ENCODE assay signal across 8 cellular contexts in the genomic region with DNA sequence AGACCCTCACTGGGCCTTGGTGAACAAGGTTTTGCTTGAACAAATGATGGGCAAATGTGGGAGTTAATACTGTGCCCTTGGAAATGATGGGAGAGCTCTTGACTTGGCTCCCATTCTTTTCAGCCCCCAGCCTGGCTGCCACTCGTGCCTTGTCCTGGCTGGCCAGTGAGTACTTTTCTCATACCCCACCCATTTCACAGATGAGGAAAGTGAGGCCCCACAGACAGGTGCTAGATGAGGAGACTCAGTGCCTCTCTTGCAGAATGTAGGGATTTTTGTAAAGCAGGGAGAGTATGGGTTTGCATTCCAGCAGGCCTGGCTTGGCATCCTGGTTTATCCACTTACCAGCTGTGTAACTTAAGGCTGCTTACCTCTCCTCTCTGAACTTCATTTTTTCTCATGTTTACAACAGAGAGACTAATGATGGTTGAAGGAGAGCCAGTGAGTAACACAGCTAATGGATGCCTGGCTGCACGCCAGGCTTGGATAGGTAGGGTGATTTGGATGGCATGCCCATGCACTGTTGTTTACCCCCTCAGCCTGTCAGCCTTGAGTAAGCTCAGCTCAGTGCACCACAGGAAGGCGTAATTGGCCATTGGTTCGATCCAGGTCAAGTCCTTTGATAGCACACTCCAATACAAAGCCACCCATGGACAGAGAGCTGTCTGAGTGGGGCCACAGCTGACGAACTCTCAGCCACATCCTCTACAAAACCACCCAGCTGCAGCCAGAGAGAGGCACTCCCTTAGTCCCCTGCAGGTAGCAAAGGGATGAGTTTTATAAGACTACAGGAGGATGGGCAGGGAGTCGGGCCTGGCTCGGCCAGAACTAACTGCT.
A peak's percentile ranks its signal among the peaks of the same experiment; 100 is the strongest.
DNase-seq lines count a peak whose midpoint lies in the region; ATAC-seq and TF ChIP-seq lines count a peak whose summit lies in the region.

No MANE protein-coding gene starts in this region.

- no peak for TF ChIP-seq CTCF in neural crest cell (conservative IDR thresholded peaks at IDR 0.05)
- TF ChIP-seq CTCF in CD14-positive monocyte (IDR thresholded peaks at IDR 0.05) = no peak

- peak overlapping the region; percentile 72 for H3K27ac Mint-ChIP-seq in neural crest cell (ENCODE audit: unreplicated experiment)
- no peak overlapping the region for H3K27ac Mint-ChIP-seq in CD14-positive monocyte

- ATAC-seq in SK-N-SH treated with all-trans-retinoic acid at 6 μM for 48 hours = peak; percentile 80
- no peak for ATAC-seq in HG03460 (IDR thresholded peaks at IDR 0.05; ENCODE audit: unreplicated experiment)

- H3K27me3 Mint-ChIP-seq in neural crest cell (ENCODE audit: low read depth) = no peaks in the 10 kb centered on the region
- H3K27me3 Mint-ChIP-seq in CD14-positive monocyte (ENCODE audit: low read depth in 3 of 3) = peaks cover 0 to 2% (median 0%) of the 10 kb centered on the region in 3 donors

- H3K9me3 Mint-ChIP-seq in neural crest cell (peaks cover 2% of the 10 kb centered on the region), CD14-positive monocyte (peaks cover 0 to 12% (median 2%) of the 10 kb centered on the region in 7 donors)

- DNase-seq in EH (ENCODE audit: low read depth) (peak; percentile 11), NCI-H187 treated with DMSO at 0.1 percent for 48 hours (lab: John Stamatoyannopoulos, UW) (peak; percentile 79), neural crest cell (ENCODE audit: low read depth, low spot score) (no peak), CD14-positive monocyte (ENCODE audit: low spot score) (no peak), HPDE6-E6E7 (ENCODE audit: extremely low spot score) (no peak)
- DNase-seq in activated CD4-positive, alpha-beta T cell treated with anti-CD3 and anti-CD28 coated beads for 4 hours = no peak

- H3K4me3 Mint-ChIP-seq in neural crest cell = no peak overlapping the region
- H3K4me3 Mint-ChIP-seq in CD14-positive monocyte = no peak overlapping the region

- H3K4me1 Mint-ChIP-seq in neural crest cell (peaks cover 54% of the 10 kb centered on the region), CD14-positive monocyte (no peaks in the 10 kb centered on the region)

- no peaks in the 10 kb centered on the region for H3K36me3 Mint-ChIP-seq in neural crest cell (ENCODE audit: low read depth)
- no peaks in the 10 kb centered on the region for H3K36me3 Mint-ChIP-seq in CD14-positive monocyte

- intact Hi-C loops in CD14-positive monocyte (cut with micrococcal nuclease) = no loop called here

TF ChIP-seq in SK-N-SH treated with all-trans-retinoic acid at 6 μM for 48 hours, 23 proteins besides CTCF, POLR2A, EP300 and RAD21:
- peak; percentile 87 for TF ChIP-seq ISL1 (CRISPR knock-in tag; IDR thresholded peaks at IDR 0.05)
- no peak for TF ChIP-seq PPARA (CRISPR knock-in tag; IDR thresholded peaks at IDR 0.05; ENCODE audit: borderline replicate concordance)
- TF ChIP-seq, protein P1, sequence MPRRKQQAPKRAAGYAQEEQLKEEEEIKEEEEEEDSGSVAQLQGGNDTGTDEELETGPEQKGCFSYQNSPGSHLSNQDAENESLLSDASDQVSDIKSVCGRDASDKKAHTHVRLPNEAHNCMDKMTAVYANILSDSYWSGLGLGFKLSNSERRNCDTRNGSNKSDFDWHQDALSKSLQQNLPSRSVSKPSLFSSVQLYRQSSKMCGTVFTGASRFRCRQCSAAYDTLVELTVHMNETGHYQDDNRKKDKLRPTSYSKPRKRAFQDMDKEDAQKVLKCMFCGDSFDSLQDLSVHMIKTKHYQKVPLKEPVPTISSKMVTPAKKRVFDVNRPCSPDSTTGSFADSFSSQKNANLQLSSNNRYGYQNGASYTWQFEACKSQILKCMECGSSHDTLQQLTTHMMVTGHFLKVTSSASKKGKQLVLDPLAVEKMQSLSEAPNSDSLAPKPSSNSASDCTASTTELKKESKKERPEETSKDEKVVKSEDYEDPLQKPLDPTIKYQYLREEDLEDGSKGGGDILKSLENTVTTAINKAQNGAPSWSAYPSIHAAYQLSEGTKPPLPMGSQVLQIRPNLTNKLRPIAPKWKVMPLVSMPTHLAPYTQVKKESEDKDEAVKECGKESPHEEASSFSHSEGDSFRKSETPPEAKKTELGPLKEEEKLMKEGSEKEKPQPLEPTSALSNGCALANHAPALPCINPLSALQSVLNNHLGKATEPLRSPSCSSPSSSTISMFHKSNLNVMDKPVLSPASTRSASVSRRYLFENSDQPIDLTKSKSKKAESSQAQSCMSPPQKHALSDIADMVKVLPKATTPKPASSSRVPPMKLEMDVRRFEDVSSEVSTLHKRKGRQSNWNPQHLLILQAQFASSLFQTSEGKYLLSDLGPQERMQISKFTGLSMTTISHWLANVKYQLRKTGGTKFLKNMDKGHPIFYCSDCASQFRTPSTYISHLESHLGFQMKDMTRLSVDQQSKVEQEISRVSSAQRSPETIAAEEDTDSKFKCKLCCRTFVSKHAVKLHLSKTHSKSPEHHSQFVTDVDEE (CRISPR knock-in tag; IDR thresholded peaks at IDR 0.05) = peak; percentile 18; the same call in 1 of the 2 replicates
- 0 out of 2 replicates have a peak, but pooled peaks have one; percentile 32 for TF ChIP-seq ZNF565 (CRISPR knock-in tag; conservative IDR thresholded peaks at IDR 0.05; ENCODE audit: low read depth)
TF ChIP-seq in SK-N-SH treated with all-trans-retinoic acid at 6 μM for 48 hours: peak in this region for 3.

Comparison
In these comparisons a context has a peak if more than half of its experiments do, and no peak if none do; other contexts are left out.
1. DNase-seq: peak in EH (single experiment) and NCI-H187 treated with DMSO at 0.1 percent for 48 hours (single experiment); none in neural crest cell (single experiment), activated CD4-positive, alpha-beta T cell treated with anti-CD3 and anti-CD28 coated beads for 4 hours (0 of 2), CD14-positive monocyte (single experiment) and HPDE6-E6E7 (single experiment).